Comparison of ENCODE assay signal across 13 cellular contexts in the genomic region with DNA sequence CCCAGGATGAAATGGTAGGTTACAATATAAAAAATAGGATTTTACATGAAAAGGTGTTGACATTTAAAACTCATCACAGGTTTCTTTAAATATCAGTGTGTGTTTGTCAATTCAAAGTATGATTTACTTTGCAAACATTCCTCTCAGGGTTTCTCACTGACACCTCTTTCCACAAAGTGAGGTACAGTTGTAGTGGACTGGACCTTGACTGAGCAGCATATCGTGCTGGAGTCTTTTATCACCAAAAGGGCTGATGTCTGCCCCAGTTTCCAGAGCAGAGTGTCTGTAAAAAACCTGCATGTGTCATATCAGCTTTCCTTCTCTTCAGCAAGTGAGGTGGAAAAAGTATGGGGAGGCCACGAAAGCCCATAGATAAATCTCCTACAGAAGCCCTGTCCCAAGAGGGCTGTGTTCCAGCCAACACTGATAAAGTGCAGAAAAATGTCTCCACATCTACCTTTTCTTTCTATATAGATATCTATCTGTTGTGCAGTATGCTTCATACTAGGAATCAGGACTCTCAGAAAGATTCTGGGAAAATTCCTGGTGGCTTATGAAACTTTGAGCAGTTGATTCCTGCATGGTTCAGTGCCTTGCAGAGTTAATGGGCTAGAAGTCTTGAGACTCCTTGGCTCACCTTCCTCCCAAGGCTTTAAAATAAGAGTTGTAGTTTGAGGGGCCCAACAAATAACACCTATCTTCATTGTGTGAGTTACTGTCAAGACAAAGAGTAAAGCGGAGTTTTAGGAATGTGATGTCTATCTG. TPM values are rescaled to one million over a fixed set of nuclear protein-coding genes. Genes with fewer than 3 reads are reported as not detected.
DNase-seq lines count a peak whose midpoint lies in the region; ATAC-seq, FAIRE-seq and TF ChIP-seq lines count a peak whose summit lies in the region.
"Had no signal": no experiment of that assay in that cellular context is flagged by ENCODE, and none has a peak within 500 bp of the region (broad histone marks: within the 10 kb centered on the region; RNA-seq: fewer than 3 reads in every experiment).

No MANE protein-coding gene starts in this region.

- DNase-seq in RCC 7860 (ENCODE audit: low spot score): peak; percentile 40
- DNase-seq in bronchial epithelial cell (ENCODE audit: low read depth): peak; percentile 15
- DNase-seq in HepG2 (ENCODE audit: low spot score): peak; percentile 82
- no peak for DNase-seq in smooth muscle cell (lab: John Stamatoyannopoulos, UW; ENCODE audit: unreplicated experiment)
- DNase-seq in activated CD4-positive, alpha-beta T cell treated with anti-CD3 and anti-CD28 coated beads, Interleukin-2, amount 50 U/mL, for 1 hour: no peak
- no peak for DNase-seq in OCI-LY7 (ENCODE audit: low spot score)
- no peak for DNase-seq in NCI-H2196 treated with DMSO at 0.1 percent for 48 hours (lab: John Stamatoyannopoulos, UW; ENCODE audit: unreplicated experiment)
- DNase-seq in dermis blood vessel endothelial cell: no peak
- DNase-seq: activated CD4-positive, CD25-positive, alpha-beta regulatory T cell treated with anti-CD3 and anti-CD28 coated beads, Interleukin-2, amount 50 U/mL, for 72 hours; activated CD8-positive, alpha-beta memory T cell treated with anti-CD3 and anti-CD28 coated beads, Interleukin-2, amount 50 U/mL, for 48 hours; KBM-7; NCI-H1436 treated with DMSO at 0.1 percent for 48 hours had no signal

- H4K20me1 ChIP-seq in HepG2 (ENCODE audit: insufficient read depth, low read length) (no peaks in the 10 kb centered on the region), smooth muscle cell (ENCODE audit: low read depth) (no peaks in the 10 kb centered on the region), OCI-LY7 (ENCODE audit: insufficient read depth, low read length) (no peaks in the 10 kb centered on the region)

- H3F3A ChIP-seq in smooth muscle cell (ENCODE audit: low read depth): peaks cover 18% of the 10 kb centered on the region

- no peak for TF ChIP-seq RAD21 in HepG2 (CRISPR knock-in tag; IDR thresholded peaks at IDR 0.05)

- H3K4me3 ChIP-seq in bronchial epithelial cell (ENCODE audit: low read depth, low read length) (no peak overlapping the region), HepG2 (replicated peaks in 1 of 3; ENCODE audit: insufficient read depth in 1 of 3, low read depth in 2 of 3, low read length in 3 of 3) (peak overlapping the region in 1 of 3 experiments; percentile 31; a peak in 2 of 6 replicates), smooth muscle cell (no peak overlapping the region), OCI-LY7 (ENCODE audit: low read depth, low read length, poor library complexity, severe bottlenecking) (no peak overlapping the region)
- H3K4me3 ChIP-seq: esophagus muscularis mucosa had no signal

- intact Hi-C loops in HepG2 (cut with micrococcal nuclease; ENCODE audit: unreplicated experiment): no loop called here
- intact Hi-C loops in OCI-LY7 (cut with micrococcal nuclease; ENCODE audit: unreplicated experiment): no loop called here

- H3K9me3 ChIP-seq in HepG2 (ENCODE audit: low read length): no peaks in the 10 kb centered on the region
- no peaks in the 10 kb centered on the region for H3K9me3 ChIP-seq in smooth muscle cell (replicated peaks; ENCODE audit: low read depth)
- H3K9me3 ChIP-seq in OCI-LY7 (ENCODE audit: low read length): peaks cover 41% of the 10 kb centered on the region
- H3K9me3 ChIP-seq: esophagus muscularis mucosa had no signal

- TF ChIP-seq POLR2A in HepG2 (IDR thresholded peaks at IDR 0.05; ENCODE audit: insufficient read depth in 1 of 2, low read depth in 2 of 2, low read length in 2 of 2): no peak

- H3K9ac ChIP-seq in HepG2 (ENCODE audit: insufficient read depth, low read depth, low read length): peak overlapping the region; percentile 35
- peak overlapping the region; percentile 26 for H3K9ac ChIP-seq in smooth muscle cell (ENCODE audit: low read depth)

- H3K36me3 ChIP-seq in bronchial epithelial cell (ENCODE audit: control insufficient read depth, insufficient read depth, low read length) (no peaks in the 10 kb centered on the region), HepG2 (replicated peaks in 1 of 2; ENCODE audit: control insufficient read depth in 1 of 2, insufficient read depth in 2 of 2, low read length in 2 of 2) (no peaks in the 10 kb centered on the region), smooth muscle cell (ENCODE audit: low read depth) (no peaks in the 10 kb centered on the region), OCI-LY7 (ENCODE audit: insufficient read depth, low read length) (peaks cover 54% of the 10 kb centered on the region)

- H3K4me2 ChIP-seq in HepG2 (ENCODE audit: low read depth, low read length) (peak overlapping the region; percentile 64), smooth muscle cell (peak overlapping the region; percentile 80), OCI-LY7 (ENCODE audit: low read length) (no peak overlapping the region)

- TF ChIP-seq EP300 in HepG2 (IDR thresholded peaks at IDR 0.05; ENCODE audit: low read depth in 2 of 2, low read length in 2 of 2) (peak in 1 of 2 experiments; percentile 79; a peak in 1 of 4 replicates), HepG2 (CRISPR knock-in tag; IDR thresholded peaks at IDR 0.05; ENCODE audit: borderline replicate concordance) (no peak)

- H3K27me3 ChIP-seq in bronchial epithelial cell (ENCODE audit: control insufficient read depth, insufficient read depth, low read length) (no peaks in the 10 kb centered on the region), HepG2 (ENCODE audit: control insufficient read depth in 1 of 2, insufficient read depth in 2 of 2, low read length in 2 of 2) (no peaks in the 10 kb centered on the region), smooth muscle cell (ENCODE audit: low read depth) (no peaks in the 10 kb centered on the region)
- H3K27me3 ChIP-seq: esophagus muscularis mucosa had no signal

- FAIRE-seq in RCC 7860 (lab: Jason Lieb, UNC) (peak; percentile 71), bronchial epithelial cell (lab: Jason Lieb, UNC) (no peak), HepG2 (lab: Jason Lieb, UNC) (peak; percentile 81)

- H2AFZ ChIP-seq in HepG2 (ENCODE audit: low read length): no peak overlapping the region
- no peak overlapping the region for H2AFZ ChIP-seq in smooth muscle cell (ENCODE audit: low read depth)
- H2AFZ ChIP-seq in OCI-LY7 (ENCODE audit: low read length): no peak overlapping the region

- TF ChIP-seq CTCF in bronchial epithelial cell (IDR thresholded peaks at IDR 0.05; ENCODE audit: insufficient read depth, low read length, severe bottlenecking): no peak
- TF ChIP-seq CTCF in HepG2 (CRISPR knock-in tag; IDR thresholded peaks at IDR 0.05): no peak
- TF ChIP-seq CTCF in smooth muscle cell (IDR thresholded peaks at IDR 0.05; ENCODE audit: borderline replicate concordance, insufficient read depth, poor library complexity, severe bottlenecking): no peak
- no peak for TF ChIP-seq CTCF in OCI-LY7 (conservative IDR thresholded peaks at IDR 0.05; ENCODE audit: low read length)

- H3K79me2 ChIP-seq in HepG2 (ENCODE audit: insufficient read depth, low read length): no peaks in the 10 kb centered on the region
- no peaks in the 10 kb centered on the region for H3K79me2 ChIP-seq in smooth muscle cell (ENCODE audit: low read depth)
- H3K79me2 ChIP-seq in OCI-LY7 (ENCODE audit: insufficient read depth, low read depth, low read length): no peaks in the 10 kb centered on the region

- BruUV-seq in HepG2 (replicated peaks; lab: Mats Ljungman, UMichigan): no TSS peak
- BruUV-seq in OCI-LY7 (replicated peaks; lab: Mats Ljungman, UMichigan): no TSS peak

- peak overlapping the region; percentile 69 for H3K27ac ChIP-seq in HepG2 (ENCODE audit: extremely low read length, insufficient read depth, low read length)
- peak overlapping the region; percentile 89 for H3K27ac ChIP-seq in smooth muscle cell (ENCODE audit: low read depth)
- no peak overlapping the region for H3K27ac ChIP-seq in OCI-LY7 (ENCODE audit: low read depth, low read length, poor library complexity, severe bottlenecking)
- H3K27ac ChIP-seq: esophagus muscularis mucosa had no signal

- in situ Hi-C loops in HepG2 (cut with HindIII; ENCODE audit: extremely low pct_ligation_motif_present, low pct_unique_long_range_greater_than_20kb): no loop called here

- WGBS in HepG2 (ENCODE audit: low lambda C conversion rate): 35% methylated on average over 3 of the region's 3 CpGs
- 42% methylated on average over 3 of the region's 3 CpGs for WGBS in smooth muscle cell (ENCODE audit: low lambda C conversion rate)

- POLR2A ChIA-PET in HepG2 (lab: Yijun Ruan, JAX) (no interaction called here), OCI-LY7 (lab: Charles Lee) (no interaction called here)

- CTCF ChIA-PET in HepG2 (lab: Yijun Ruan, JAX; ENCODE audit: low intra/inter-chr PET ratio, low total read pairs): no interaction called here
- CTCF ChIA-PET in OCI-LY7 (lab: Charles Lee; ENCODE audit: unreplicated experiment): no interaction called here

- H3K9me2 ChIP-seq in OCI-LY7 (ENCODE audit: insufficient read depth, low read length): no peaks in the 10 kb centered on the region

- H3K4me1 ChIP-seq in HepG2 (ENCODE audit: insufficient read depth, low read length): peaks cover 41% of the 10 kb centered on the region
- peaks cover 7% of the 10 kb centered on the region for H3K4me1 ChIP-seq in smooth muscle cell (ENCODE audit: low read depth)
- H3K4me1 ChIP-seq in OCI-LY7 (ENCODE audit: insufficient read depth, low read length, poor library complexity, severe bottlenecking): no peaks in the 10 kb centered on the region

- peak; percentile 95 for ATAC-seq in HepG2

RNA-seq across cellular contexts. Expression of a gene that starts 6.9 kb away (rescaled TPM):
- total RNA-seq in bronchial epithelial cell (9.0 and 25.9 TPM in 2 replicates), HepG2 (2016; rRNA removed; fragmentation: Illumina TruSeq; extraction: Trizol) (12.3 and 16.2 TPM in 2 replicates), smooth muscle cell (17.7 and 18.6 TPM in 2 replicates), OCI-LY7 (2022) (18.5 and 20.6 TPM in 2 replicates), dermis blood vessel endothelial cell (8.2 and 9.4 TPM in 2 replicates)
- total RNA-seq in HepG2 (2016; cell fraction: cytosol; rRNA removed; fragmentation: Illumina TruSeq; extraction: Trizol; ENCODE audit: low read depth): 16.7 and 22.4 TPM in 2 replicates
- total RNA-seq in HepG2 (2016; cell fraction: insoluble cytoplasmic fraction; rRNA removed; fragmentation: Illumina TruSeq; extraction: Trizol): 12.7 and 14.1 TPM in 2 replicates
- 19.5 and 23.4 TPM in 2 replicates for total RNA-seq in HepG2 (2016; cell fraction: membrane; rRNA removed; fragmentation: Illumina TruSeq; extraction: Trizol)
- total RNA-seq in HepG2 (2016; cell fraction: nucleus; rRNA removed; fragmentation: Illumina TruSeq; extraction: Trizol): 10.0 TPM in 2 replicates
- polyA plus RNA-seq in HepG2 (2011; rRNA removed) (10.9 and 12.7 TPM in 2 replicates), smooth muscle cell (12.1 and 19.9 TPM in 2 replicates)
- 12.4 and 13.2 TPM in 2 replicates for polyA plus RNA-seq in HepG2 (2011; cell fraction: cytosol; rRNA removed)
- polyA plus RNA-seq in HepG2 (2011; cell fraction: nucleus; rRNA removed): 6.9 and 8.0 TPM in 2 replicates
- polyA plus RNA-seq in HepG2 (2012): 13.1 and 13.2 TPM in 2 replicates
- polyA plus RNA-seq in HepG2 (2016; cell fraction: cytosol; fragmentation: Illumina TruSeq; extraction: Trizol; ENCODE audit: low read depth): 24.2 and 34.3 TPM in 2 replicates
- polyA plus RNA-seq in HepG2 (2016; cell fraction: insoluble cytoplasmic fraction; fragmentation: Illumina TruSeq; extraction: Trizol; ENCODE audit: low read depth): 20.0 and 20.4 TPM in 2 replicates
- 23.2 and 26.0 TPM in 2 replicates for polyA plus RNA-seq in HepG2 (2016; cell fraction: membrane; fragmentation: Illumina TruSeq; extraction: Trizol; ENCODE audit: low read depth)
- 13.3 and 15.2 TPM in 2 replicates for polyA plus RNA-seq in HepG2 (2016; cell fraction: nucleus; fragmentation: Illumina TruSeq; extraction: Trizol; ENCODE audit: insufficient read depth, low read depth)
- polyA minus RNA-seq in HepG2 (2011; rRNA and poly(A)+ RNA removed; ENCODE audit: low replicate concordance): 1.3 and 12.1 TPM in 2 replicates
- polyA minus RNA-seq in HepG2 (2011; cell fraction: cytosol; rRNA and poly(A)+ RNA removed): 5.1 and 7.8 TPM in 2 replicates
- polyA minus RNA-seq in HepG2 (2011; cell fraction: nucleus; rRNA and poly(A)+ RNA removed): 17.8 and 22.0 TPM in 2 replicates
- 17.9 and 18.7 TPM in 2 replicates for total RNA-seq in OCI-LY7 (2014; rRNA removed; shearing (Covaris generic))

Comparison
In these comparisons a context has a peak if more than half of its experiments do, and no peak if none do; other contexts are left out.
1. DNase-seq: peak in RCC 7860 (single experiment), bronchial epithelial cell (single experiment) and HepG2 (single experiment); none in smooth muscle cell (single experiment), activated CD4-positive, alpha-beta T cell treated with anti-CD3 and anti-CD28 coated beads, Interleukin-2, amount 50 U/mL, for 1 hour (single experiment), OCI-LY7 (single experiment), NCI-H2196 treated with DMSO at 0.1 percent for 48 hours (single experiment) and dermis blood vessel endothelial cell (single experiment).